8 cellular contexts compared by ENCODE assay signal in the genomic region with DNA sequence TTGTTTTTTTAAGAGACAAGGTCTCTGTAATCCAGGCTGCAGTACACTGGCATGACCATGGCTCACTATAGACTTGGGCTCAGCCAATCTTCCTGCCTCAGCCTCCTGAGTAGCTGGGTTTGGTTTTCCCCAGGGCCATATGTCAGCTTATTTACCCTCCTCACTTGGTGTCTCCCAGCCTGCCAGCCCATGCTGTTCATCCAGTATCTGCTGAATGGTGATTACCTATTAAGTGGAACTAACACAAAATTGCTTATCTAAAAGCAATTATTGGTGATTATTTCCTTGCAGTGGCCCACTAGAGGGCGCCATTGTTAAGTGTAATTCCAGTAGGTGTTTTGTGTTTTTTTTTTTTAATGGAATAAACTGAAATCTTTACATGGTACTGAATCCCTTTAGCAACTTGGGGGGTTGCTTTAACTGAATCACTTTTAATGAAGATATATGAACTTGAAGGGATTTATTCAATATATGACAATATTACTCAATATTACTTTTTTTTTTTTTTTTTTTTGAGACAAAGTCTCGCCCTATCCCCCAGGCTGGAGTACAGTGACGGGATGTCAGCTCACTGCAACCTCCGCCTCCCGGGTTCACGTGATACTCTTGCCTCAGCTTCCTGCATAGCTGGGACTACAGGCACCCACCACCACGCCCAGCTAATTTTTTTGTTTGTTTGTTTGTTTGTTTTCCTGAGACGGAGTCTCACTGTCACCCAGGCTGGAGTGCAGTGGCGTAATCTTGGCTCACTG. TPM values are rescaled to one million over a fixed set of nuclear protein-coding genes. Genes with fewer than 3 reads are reported as not detected.
DNase-seq lines count a peak whose midpoint lies in the region; ATAC-seq, FAIRE-seq and TF ChIP-seq lines count a peak whose summit lies in the region.

No MANE protein-coding gene starts in this region.

- 0 out of 2 replicates have a peak overlapping the region, but pooled peaks have one; percentile 25 for H3K27ac Mint-ChIP-seq in HFFc6

- no peaks in the 10 kb centered on the region for H3K9me3 Mint-ChIP-seq in HFFc6

- POLR2A ChIA-PET in PC-3 (lab: Charles Lee; ENCODE audit: unreplicated experiment): no interaction called here

- no peaks in the 10 kb centered on the region; the same call in 1 of the 2 replicates for H3K27me3 Mint-ChIP-seq in HFFc6 (ENCODE audit: insufficient read depth)

- H3K9me2 ChIP-seq in PC-3 (replicated peaks; ENCODE audit: low read length): no peaks in the 10 kb centered on the region

- BruUV-seq in PC-3 (replicated peaks; lab: Mats Ljungman, UMichigan): no TSS peak

- H2AFZ ChIP-seq in PC-3 (ENCODE audit: low read length): no peak overlapping the region

- H3K27me3 ChIP-seq in PC-3 (ENCODE audit: low read length) (no peaks in the 10 kb centered on the region), pancreas (no peaks in the 10 kb centered on the region), aorta (ENCODE audit: control insufficient read depth in 1 of 2, insufficient read depth in 2 of 2, low read length in 1 of 2) (no peaks in the 10 kb centered on the region)

- CTCF ChIA-PET in PC-3 (lab: Charles Lee): interaction anchor here (0.6 kb wide), 2 partner anchors 25 to 64 kb away, joined by 3 to 4 read pairs; no protein-coding TSS in a partner anchor

- no peaks in the 10 kb centered on the region for H3K9me3 ChIP-seq in PC-3 (ENCODE audit: low read length)
- H3K9me3 ChIP-seq in pancreas: no peaks in the 10 kb centered on the region
- H3K9me3 ChIP-seq in aorta (ENCODE audit: control insufficient read depth, low read length): no peaks in the 10 kb centered on the region

- H3K4me3 Mint-ChIP-seq in HFFc6: no peak overlapping the region

- intact Hi-C loops in PC-3 (cut with micrococcal nuclease) (loop anchor here (1.0 to 5.0 kb wide), 3 partner anchors 63 to 156 kb away; no protein-coding TSS in a partner anchor), pancreas (cut with DNase I) (loop anchor here (5.0 to 10.0 kb wide), 3 partner anchors 155 to 337 kb away; no protein-coding TSS in a partner anchor), aorta (cut with DNase I) (loop anchor here (2.0 to 10.0 kb wide), 5 partner anchors 155 to 340 kb away; no protein-coding TSS in a partner anchor)

- H3K79me2 ChIP-seq in PC-3 (ENCODE audit: low read length): no peaks in the 10 kb centered on the region

- no peaks in the 10 kb centered on the region for H3F3A ChIP-seq in PC-3 (ENCODE audit: low read length, unreplicated experiment)

- DNase-seq in Ammon's horn (ENCODE audit: low spot score) (peak; percentile 57), HFFc6 (peak; percentile 34), PC-3 (peak; percentile 63), fibroblast of peridontal ligament (ENCODE audit: extremely low read depth) (peak; percentile 81), pancreas (peak in 4 of 6 donors; percentile 47 to 76 (median 72)), aorta (peak; percentile 71 to 83)
- DNase-seq in activated T-cell treated with anti-CD3 and anti-CD28 coated beads, Interleukin-2, amount 50 U/mL, for 1 hour: peak; percentile 60

- H3K4me1 ChIP-seq in PC-3 (ENCODE audit: insufficient read depth, low read length): no peaks in the 10 kb centered on the region
- no peaks in the 10 kb centered on the region for H3K4me1 ChIP-seq in pancreas
- H3K4me1 ChIP-seq in aorta (ENCODE audit: control insufficient read depth in 1 of 2, insufficient read depth in 2 of 2, low read length in 2 of 2): no peaks in the 10 kb centered on the region

- no peak overlapping the region for H3K4me2 ChIP-seq in PC-3 (ENCODE audit: low read length)

- H3K4me3 ChIP-seq in PC-3 (ENCODE audit: low read length): no peak overlapping the region
- H3K4me3 ChIP-seq in pancreas: no peak overlapping the region
- H3K4me3 ChIP-seq in aorta (ENCODE audit: low read length in 2 of 2): no peak overlapping the region

- peaks cover 18% of the 10 kb centered on the region for H3K4me1 Mint-ChIP-seq in HFFc6 (ENCODE audit: low read depth)

- no peak for FAIRE-seq in pancreas (lab: Jason Lieb, UNC)

- H3K36me3 ChIP-seq in PC-3 (ENCODE audit: low read depth, low read length) (peaks cover 12% of the 10 kb centered on the region), pancreas (peaks cover 5 to 18% (median 12%) of the 10 kb centered on the region in 3 donors), aorta (ENCODE audit: control insufficient read depth in 1 of 2, insufficient read depth in 2 of 2, low read length in 1 of 2) (peaks cover 4 to 5% of the 10 kb centered on the region in 2 donors)

- no peak overlapping the region for H3K27ac ChIP-seq in PC-3 (ENCODE audit: low read length)
- H3K27ac ChIP-seq in pancreas: no peak overlapping the region
- no peak overlapping the region for H3K27ac ChIP-seq in aorta (ENCODE audit: low read depth in 1 of 2, low read length in 2 of 2)

- H4K20me1 ChIP-seq in PC-3 (ENCODE audit: low read length): 0 out of 2 replicates have a peak, but pooled peaks cover 3% of the 10 kb centered on the region

- ATAC-seq in PC-3 (peak; percentile 70), pancreas (peak in 3 of 4 donors; percentile 48 to 65 (median 56)), aorta (ENCODE audit: low FRiP score) (no peak), HG03097 (IDR thresholded peaks at IDR 0.05; ENCODE audit: low FRiP score, unreplicated experiment) (no peak)

- TF ChIP-seq CTCF in HFFc6 (IDR thresholded peaks at IDR 0.05) (peak; percentile 97), PC-3 (conservative IDR thresholded peaks at IDR 0.05; ENCODE audit: low read depth, low read length) (peak; percentile 87), pancreas (IDR thresholded peaks at IDR 0.05) (peak; percentile 72 to 79 (median 74))

- peaks cover 23% of the 10 kb centered on the region for H3K36me3 Mint-ChIP-seq in HFFc6 (ENCODE audit: low read depth)

- 39 to 47% methylated on average over 9 of the region's 9 CpGs for WGBS in pancreas, 2 donors
- 46% methylated on average over 9 of the region's 9 CpGs for WGBS in aorta, 2 donors

- no peak overlapping the region for H3K9ac ChIP-seq in PC-3 (ENCODE audit: low read length)

RNA-seq across cellular contexts. Expression of a gene that starts 13.8 kb away (rescaled TPM):
- total RNA-seq in HFFc6 (2021; fragmentation: NEBNext Ultra II Directional; extraction: Animal tissue kit (Norgen Biotek cat#: 25700)): 10 to 100 TPM; 27.8 to 36.7 (median 33.8) TPM
- 33.5 and 40.4 TPM in 2 replicates for total RNA-seq in PC-3 (2014; rRNA removed)
- 10 to 100 TPM in 5 of 6 donors, 1 to 10 TPM in 1; 9.1 to 15.5 (median 11.6) TPM for total RNA-seq in pancreas
- 10 to 100 TPM in 1 of 2 donors, 1 to 10 TPM in 1; 9.1 to 14.1 TPM for polyA plus RNA-seq in pancreas
- total RNA-seq in aorta: 10 to 100 TPM; 18.7 to 20.2 TPM
- 10 to 100 TPM in 1 of 2 donors, 1 to 10 TPM in 1; 9.5 to 17.0 TPM for polyA plus RNA-seq in aorta

RNA-seq across cellular contexts. Expression of a gene that starts 43.0 kb away (rescaled TPM):
- total RNA-seq in HFFc6 (2021; fragmentation: NEBNext Ultra II Directional; extraction: Animal tissue kit (Norgen Biotek cat#: 25700)): under 1 TPM in 3 of 6 experiments, not detected in 3; 0.10 to 0.17 (median 0.12) TPM
- not detected in 2 replicates for total RNA-seq in PC-3 (2014; rRNA removed)
- under 1 TPM in 2 of 6 donors, not detected in 4; 0.06 TPM for total RNA-seq in pancreas
- under 1 TPM in 1 of 2 donors, not detected in 1; 0.02 TPM for polyA plus RNA-seq in pancreas
- not detected for total RNA-seq in aorta
- not detected for polyA plus RNA-seq in aorta

Comparison
In these comparisons a context has a peak if more than half of its experiments do, and no peak if none do; other contexts are left out.
1. ATAC-seq: peak in PC-3 (single experiment) and pancreas (3 of 4); none in aorta (single experiment) and HG03097 (single experiment).
2. Peak in every context shown above with its lines, with median percentiles within 50 percentile points of each other: DNase-seq and CTCF ChIP-seq.